11 cellular contexts compared by ENCODE assay signal in the genomic region with DNA sequence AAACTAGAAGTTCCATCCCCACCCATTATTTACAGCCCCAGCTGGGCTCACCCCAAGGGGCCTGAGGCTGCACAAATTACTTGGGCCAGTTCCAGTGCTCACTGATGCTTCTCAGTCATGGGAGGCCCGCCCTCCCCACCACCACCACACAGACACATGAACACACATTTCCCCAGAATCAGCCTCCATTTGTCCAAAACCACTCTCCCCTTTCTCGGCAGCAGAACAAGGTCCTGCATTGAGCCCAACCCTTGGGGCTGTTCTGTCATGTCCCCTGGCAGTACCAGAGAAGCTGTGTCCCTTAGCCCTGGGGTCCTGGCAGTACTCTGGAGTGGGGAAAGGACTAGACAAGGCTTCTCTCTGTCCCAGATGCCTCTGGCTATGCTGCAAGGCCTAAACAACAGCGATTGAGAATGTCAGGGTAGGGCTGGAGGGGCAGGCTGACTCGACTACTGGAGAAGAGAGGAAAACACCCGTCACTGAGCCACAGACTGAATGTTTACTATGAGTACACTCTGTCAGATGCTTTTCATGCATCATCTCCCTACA. TPM values are rescaled to one million over a fixed set of nuclear protein-coding genes. Genes with fewer than 3 reads are reported as not detected.
DNase-seq lines count a peak whose midpoint lies in the region; TF ChIP-seq lines count a peak whose summit lies in the region.
"Had no signal": no experiment of that assay in that cellular context is flagged by ENCODE, and none has a peak within 500 bp of the region (broad histone marks: within the 10 kb centered on the region; RNA-seq: fewer than 3 reads in every experiment).

No MANE protein-coding gene starts in this region.

- in situ Hi-C loops in ACHN (cut with HindIII; ENCODE audit: low pct_ligation_motif_present, low pct_unique_long_range_greater_than_20kb, low sequenced_read_pairs), result no loop called here

- H3K27ac ChIP-seq in PC-9, result 0 out of 2 replicates have a peak overlapping the region, but pooled peaks have one; percentile 65

- no peak overlapping the region for H3K4me3 ChIP-seq in PC-9

- no TSS peak for BruUV-seq in PC-9 (replicated peaks; lab: Mats Ljungman, UMichigan)

- H3K4me1 ChIP-seq in PC-9 (replicated peaks; ENCODE audit: insufficient read depth), result peaks cover 20% of the 10 kb centered on the region

- DNase-seq in ACHN, result peak; percentile 26
- DNase-seq in PC-9, result no peak
- peak; percentile 62 for DNase-seq in fibroblast of gingiva (ENCODE audit: low read depth)
- DNase-seq in nucleus accumbens (lab: John Stamatoyannopoulos, UW), result peak in 54 of 56 donors; percentile 11 to 95 (median 79)
- DNase-seq in HK-2 (ENCODE audit: unreplicated experiment), result no peak
- DNase-seq in NCI-H446 (lab: John Stamatoyannopoulos, UW), result no peak
- DNase-seq in cerebellum (ENCODE audit: low spot score), result no peak
- DNase-seq in dermis blood vessel endothelial cell, result no peak
- DNase-seq: activated CD4-positive, CD25-positive, alpha-beta regulatory T cell treated with anti-CD3 and anti-CD28 coated beads, Interleukin-2, amount 50 U/mL, for 72 hours; endodermal cell; NCI-H345 had no signal

- CTCF ChIA-PET in PC-9 (lab: Charles Lee), result interaction anchor here (0.6 kb wide), 1 partner anchor 69 kb away, joined by 3 read pairs; no protein-coding TSS in a partner anchor

- H3K4me2 ChIP-seq in PC-9, result no peak overlapping the region

- POLR2A ChIA-PET in PC-9 (lab: Charles Lee; ENCODE audit: unreplicated experiment), result no interaction called here

- H3K79me2 ChIP-seq in PC-9 (ENCODE audit: low read depth), result no peaks in the 10 kb centered on the region

- intact Hi-C loops in PC-9 (cut with micrococcal nuclease; ENCODE audit: unreplicated experiment), result no loop called here

- TF ChIP-seq CTCF in PC-9 (conservative IDR thresholded peaks at IDR 0.05), result no peak

- H3K36me3 ChIP-seq in PC-9 (ENCODE audit: low read depth), result peaks cover 15% of the 10 kb centered on the region; the same call in 1 of the 2 replicates

- no peaks in the 10 kb centered on the region for H3K27me3 ChIP-seq in PC-9 (ENCODE audit: insufficient read depth, low read depth)

- no peaks in the 10 kb centered on the region for H3K9me2 ChIP-seq in PC-9 (ENCODE audit: insufficient read depth)

- H2AFZ ChIP-seq in PC-9, result no peak overlapping the region

- H4K20me1 ChIP-seq in PC-9 (ENCODE audit: insufficient read depth), result no peaks in the 10 kb centered on the region

- no peaks in the 10 kb centered on the region for H3K9me3 ChIP-seq in PC-9 (ENCODE audit: insufficient read depth, low read depth)

- peaks cover 26% of the 10 kb centered on the region for H3F3A ChIP-seq in PC-9 (ENCODE audit: insufficient read depth, low read depth)

RNA-seq across cellular contexts. Expression of a gene that starts 21.8 kb away (rescaled TPM):
- total RNA-seq in PC-9 (2021) (152 and 163 TPM in 2 replicates), cerebellum (45.1 TPM), dermis blood vessel endothelial cell (32.2 and 55.7 TPM in 2 replicates)

RNA-seq across cellular contexts. Expression of a gene that starts 26.9 kb away (rescaled TPM):
- 54.3 and 61.1 TPM in 2 replicates for total RNA-seq in PC-9 (2021)
- total RNA-seq in cerebellum, result 18.6 TPM
- total RNA-seq in dermis blood vessel endothelial cell, result 29.5 and 34.2 TPM in 2 replicates

RNA-seq across cellular contexts. Expression of a gene that starts 27.2 kb away (rescaled TPM):
- 18.6 and 30.9 TPM in 2 replicates for total RNA-seq in PC-9 (2021)
- 14.1 TPM for total RNA-seq in cerebellum
- total RNA-seq in dermis blood vessel endothelial cell, result 10.7 and 22.5 TPM in 2 replicates

RNA-seq across cellular contexts. Expression of a gene that starts 28.1 kb away (rescaled TPM):
- total RNA-seq in PC-9 (2021) (0.78 TPM in 1 of 2 replicates, not detected in the other), cerebellum (2.8 TPM), dermis blood vessel endothelial cell (89.9 and 196 TPM in 2 replicates)
- total RNA-seq: endodermal cell had no signal

RNA-seq across cellular contexts. Expression of a gene that starts 42.7 kb away (rescaled TPM):
- total RNA-seq in PC-9 (2021) (31.0 and 36.3 TPM in 2 replicates), cerebellum (1.9 TPM), dermis blood vessel endothelial cell (1.0 and 2.4 TPM in 2 replicates)

Comparison
In these comparisons a context has a peak if more than half of its experiments do, and no peak if none do; other contexts are left out.
1. DNase-seq: peak in ACHN (single experiment), fibroblast of gingiva (single experiment) and nucleus accumbens (54 of 56); none in PC-9 (0 of 2), HK-2 (single experiment), NCI-H446 (0 of 2), cerebellum (single experiment) and dermis blood vessel endothelial cell (single experiment).